ENCODE assay signal across 35 cellular contexts in genomic region chr4:109199585-109199984, GRCh38.
"Had no signal": no experiment of that assay in that cellular context is flagged by ENCODE, and none has a peak within 500 bp of the region (broad histone marks: within the 10 kb centered on the region; RNA-seq: fewer than 3 reads in every experiment).

No MANE protein-coding gene starts in this region.

- H3K9ac ChIP-seq: KMS-11 had no signal

- DNase-seq: Karpas-422, Kasumi-1, KBM-7, KG1, MG63, MM.1S, MV-4-11, NCI-H1048, NCI-H1092, NCI-H1092 treated with DMSO at 0.1 percent for 48 hours, NCI-H1105, NCI-H1105 treated with DMSO at 0.1 percent for 48 hours, NCI-H1417, NCI-H1417 treated with DMSO at 0.1 percent for 48 hours, NCI-H1436, NCI-H1436 treated with DMSO at 0.1 percent for 48 hours, NCI-H146, NCI-H1694, NCI-H1694 treated with DMSO at 0.1 percent for 48 hours, NCI-H187, NCI-H187 treated with DMSO at 0.1 percent for 48 hours, NCI-H1930, NCI-H2029, NCI-H2029 treated with DMSO at 0.1 percent for 48 hours, NCI-H2081, NCI-H2081 treated with DMSO at 0.1 percent for 48 hours, NCI-H2107, NCI-H2171, NCI-H2171 treated with DMSO at 0.1 percent for 48 hours, NCI-H2227 treated with DMSO at 0.1 percent for 48 hours, NCI-H226, NCI-H345, NCI-H446, NCI-H446 treated with DMSO at 0.1 percent for 48 hours had no signal

- H3K27me3 ChIP-seq: MG63 had no signal

- H3K27ac ChIP-seq: KMS-11 had no signal

- H3K4me3 ChIP-seq: MG63 had no signal

- H3K36me3 ChIP-seq: MG63 had no signal

- H3K9me3 ChIP-seq: MG63 had no signal
